ENCODE assay signal across 24 cellular contexts in the genomic region with DNA sequence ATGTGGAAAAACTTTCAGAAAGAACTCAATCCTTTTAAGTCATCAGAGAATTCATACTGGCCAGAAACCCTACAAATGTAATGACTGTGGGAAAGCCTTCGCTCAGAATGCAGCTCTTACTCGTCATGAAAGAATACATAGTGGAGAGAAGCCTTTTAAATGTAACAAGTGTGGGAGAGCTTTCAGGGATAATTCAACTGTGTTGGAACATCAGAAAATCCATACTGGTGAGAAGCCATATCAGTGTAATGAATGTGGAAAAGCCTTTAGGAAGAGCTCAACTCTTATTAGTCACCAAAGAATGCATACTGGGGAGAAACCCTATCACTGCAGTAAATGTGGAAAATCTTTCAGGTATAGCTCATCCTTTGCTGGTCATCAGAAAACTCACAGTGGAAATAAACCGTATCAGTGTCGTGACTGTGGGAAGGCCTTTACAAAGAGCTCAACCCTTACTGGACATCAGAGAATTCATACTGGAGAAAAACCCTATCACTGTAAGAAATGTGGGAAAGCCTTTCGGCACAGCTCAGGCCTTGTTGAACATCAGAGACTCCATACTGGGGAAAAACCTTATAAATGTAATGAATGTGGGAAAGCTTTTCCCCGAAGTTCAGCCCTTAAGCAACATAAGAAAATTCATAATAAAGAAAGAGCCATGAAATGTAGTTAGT.
"Had no signal": no experiment of that assay in that cellular context is flagged by ENCODE, and none has a peak within 500 bp of the region (broad histone marks: within the 10 kb centered on the region; RNA-seq: fewer than 3 reads in every experiment).

No MANE protein-coding gene starts in this region.

- H3K27ac ChIP-seq: dorsolateral prefrontal cortex, epithelial cell of prostate, esophagus muscularis mucosa, gastroesophageal sphincter, left lung, lower lobe of right lung, pancreas, stomach, thoracic aorta, transverse colon had no signal

- H3K4me3 Mint-ChIP-seq: immature natural killer cell, naive B cell, nephron had no signal

- DNase-seq: cortex of kidney; dorsolateral prefrontal cortex; effector CD8-positive, alpha-beta T cell; glutamatergic neuron; immature natural killer cell; left lung; lower lobe of right lung; mesenchymal stem cell; naive B cell; occipital lobe; pancreas; right cardiac atrium; small intestine; stimulated activated CD4-positive, alpha-beta T cell treated with anti-CD3 and anti-CD28 coated beads, Interleukin-12 subunit alpha, Interleukin-12 subunit beta, amount 100 ng/mL, for 4 hours; stimulated activated naive CD4-positive, alpha-beta T cell; stomach; substantia nigra; transverse colon had no signal

- H3K27me3 Mint-ChIP-seq: naive B cell, progenitor cell of endocrine pancreas had no signal

- H3K27me3 ChIP-seq: dorsolateral prefrontal cortex, esophagus muscularis mucosa, gastroesophageal sphincter, left lung, pancreas, stomach, transverse colon had no signal

- H3K4me3 ChIP-seq: dorsolateral prefrontal cortex, esophagus muscularis mucosa, gastroesophageal sphincter, left lung, lower lobe of right lung, pancreas, stomach, thoracic aorta, transverse colon had no signal

- H3K4me1 ChIP-seq: esophagus muscularis mucosa, gastroesophageal sphincter, left lung, lower lobe of right lung, pancreas, stomach had no signal

- H3K4me1 Mint-ChIP-seq: naive B cell, nephron had no signal

- ATAC-seq: gastroesophageal sphincter, left lung, lower lobe of right lung, pancreas, right cardiac atrium had no signal

- H3K27ac Mint-ChIP-seq: naive B cell, nephron, progenitor cell of endocrine pancreas had no signal
